8 cellular contexts compared by ENCODE assay signal in genomic region chr10:72691470-72692056, GRCh38. TPM values are rescaled to one million over a fixed set of nuclear protein-coding genes. Genes with fewer than 3 reads are reported as not detected.
DNase-seq lines count a peak whose midpoint lies in the region; ATAC-seq and TF ChIP-seq lines count a peak whose summit lies in the region.

No MANE protein-coding gene starts in this region.

- H3K9me3 Mint-ChIP-seq in stimulated activated naive CD8-positive, alpha-beta T cell treated with anti-CD3 and anti-CD28 coated beads, Interleukin-15, Interleukin-2, amounts not matched to agents 100 ng/mL and 50 ng/mL, for 24 hours = no peaks in the 10 kb centered on the region
- H3K9me3 Mint-ChIP-seq in endothelial cell (ENCODE audit: unreplicated experiment) = no peaks in the 10 kb centered on the region

- ATAC-seq in stimulated activated naive CD8-positive, alpha-beta T cell treated with anti-CD3 and anti-CD28 coated beads, Interleukin-15, Interleukin-2, amounts not matched to agents 100 U/mL and 50 U/mL, for 24 hours = no peak
- ATAC-seq in RWPE2 (ENCODE audit: low read depth) (peak; percentile 95), GM21360 (IDR thresholded peaks at IDR 0.05; ENCODE audit: unreplicated experiment) (no peak)

- peaks cover 5% of the 10 kb centered on the region for H3K79me1 ChIP-seq in neuronal stem cell (ENCODE audit: low read depth, low read length)

- peak overlapping the region; percentile 84 for H3K4me3 Mint-ChIP-seq in stimulated activated naive CD8-positive, alpha-beta T cell treated with anti-CD3 and anti-CD28 coated beads, Interleukin-15, Interleukin-2, amounts not matched to agents 100 ng/mL and 50 ng/mL, for 24 hours
- peak overlapping the region; percentile 88 for H3K4me3 Mint-ChIP-seq in endothelial cell (ENCODE audit: unreplicated experiment)

- no peaks in the 10 kb centered on the region for H3K36me3 Mint-ChIP-seq in stimulated activated naive CD8-positive, alpha-beta T cell treated with anti-CD3 and anti-CD28 coated beads, Interleukin-15, Interleukin-2, amounts not matched to agents 100 ng/mL and 50 ng/mL, for 24 hours (ENCODE audit: low read depth)
- no peaks in the 10 kb centered on the region for H3K36me3 Mint-ChIP-seq in endothelial cell (ENCODE audit: low read depth, unreplicated experiment)

- TF ChIP-seq CTCF in RWPE2 (IDR thresholded peaks at IDR 0.05; ENCODE audit: poor library complexity, severe bottlenecking) (no peak), endothelial cell (IDR thresholded peaks at IDR 0.05; ENCODE audit: unreplicated experiment) (no peak)

- no peak overlapping the region for H3K9ac ChIP-seq in neuronal stem cell (ENCODE audit: low read depth, low read length, poor library complexity)

- H4K91ac ChIP-seq in neuronal stem cell (ENCODE audit: low read depth, low read length, poor library complexity) = no peak overlapping the region

- no CpG with 5 or more reads among the region's 15 CpGs for whole genome bisulfite sequencing in neuronal stem cell (ENCODE audit: extremely low coverage in 2 of 2, insufficient read length in 2 of 2, insufficient replicate concordance in 1 of 2), 2 donors

- H3K4me3 ChIP-seq in RWPE2 (ENCODE audit: severe bottlenecking) = peak overlapping the region; percentile 75
- H3K4me3 ChIP-seq in neuronal stem cell (ENCODE audit: low read length in 2 of 2) = peak overlapping the region in 1 of 2 donors; percentile 97

- no peak overlapping the region for H3K27ac Mint-ChIP-seq in stimulated activated naive CD8-positive, alpha-beta T cell treated with anti-CD3 and anti-CD28 coated beads, Interleukin-15, Interleukin-2, amounts not matched to agents 100 ng/mL and 50 ng/mL, for 24 hours
- peak overlapping the region; percentile 40 for H3K27ac Mint-ChIP-seq in endothelial cell (ENCODE audit: unreplicated experiment)

- H3K18ac ChIP-seq in neuronal stem cell (ENCODE audit: low read length) = no peak overlapping the region

- H3K4ac ChIP-seq in neuronal stem cell (ENCODE audit: low read length) = no peak overlapping the region

- peak overlapping the region; percentile 89 for H2AFZ ChIP-seq in neuronal stem cell (ENCODE audit: low read length)

- H3K27me3 ChIP-seq in RWPE2 (ENCODE audit: insufficient read depth, poor library complexity, severe bottlenecking) = no peaks in the 10 kb centered on the region
- H3K27me3 ChIP-seq in neuronal stem cell (ENCODE audit: control insufficient read depth in 3 of 3, insufficient read depth in 3 of 3, low read depth in 1 of 3, low read length in 3 of 3) = no peaks in the 10 kb centered on the region

- no peak overlapping the region for H2BK5ac ChIP-seq in neuronal stem cell (ENCODE audit: low read length)

- H3K14ac ChIP-seq in neuronal stem cell (ENCODE audit: low read length) = no peak overlapping the region

- peak overlapping the region; percentile 38 for H3K4me2 ChIP-seq in neuronal stem cell (ENCODE audit: insufficient read depth, low read length, poor library complexity, severe bottlenecking)

- H2AK5ac ChIP-seq in neuronal stem cell (ENCODE audit: low read depth, low read length) = no peak overlapping the region

- DNase-seq in stimulated activated naive CD8-positive, alpha-beta T cell treated with anti-CD3 and anti-CD28 coated beads, Interleukin-15, Interleukin-2, amounts not matched to agents 100 U/mL and 50 U/mL, for 24 hours = no peak
- DNase-seq in RWPE2 (ENCODE audit: low spot score) (no peak), endothelial cell (ENCODE audit: low spot score) (no peak), neuronal stem cell (ENCODE audit: low spot score) (peak; percentile 5), ecto neural progenitor cell (ENCODE audit: low spot score) (no peak), NOMO-1 (lab: John Stamatoyannopoulos, UW; ENCODE audit: unreplicated experiment in 2 of 2) (no peak)

- H2BK15ac ChIP-seq in neuronal stem cell (ENCODE audit: low read length) = no peak overlapping the region

- H4K8ac ChIP-seq in neuronal stem cell (ENCODE audit: low read depth, low read length) = no peak overlapping the region

- H3K4me1 Mint-ChIP-seq in stimulated activated naive CD8-positive, alpha-beta T cell treated with anti-CD3 and anti-CD28 coated beads, Interleukin-15, Interleukin-2, amounts not matched to agents 100 ng/mL and 50 ng/mL, for 24 hours (ENCODE audit: low read depth) = peaks cover 39% of the 10 kb centered on the region
- H3K4me1 Mint-ChIP-seq in endothelial cell (ENCODE audit: unreplicated experiment) = peaks cover 24% of the 10 kb centered on the region

- no peaks in the 10 kb centered on the region for H3K27me3 Mint-ChIP-seq in stimulated activated naive CD8-positive, alpha-beta T cell treated with anti-CD3 and anti-CD28 coated beads, Interleukin-15, Interleukin-2, amounts not matched to agents 100 ng/mL and 50 ng/mL, for 24 hours
- H3K27me3 Mint-ChIP-seq in endothelial cell (ENCODE audit: unreplicated experiment) = peaks cover 2% of the 10 kb centered on the region

- no peak overlapping the region for H2BK12ac ChIP-seq in neuronal stem cell (ENCODE audit: low read length)

- H3K4me1 ChIP-seq in RWPE2 (ENCODE audit: insufficient read depth, poor library complexity, severe bottlenecking) (peaks cover 26% of the 10 kb centered on the region), neuronal stem cell (ENCODE audit: control insufficient read depth in 2 of 2, insufficient read depth in 1 of 2, low read depth in 1 of 2, low read length in 2 of 2) (peaks cover 2 to 8% of the 10 kb centered on the region in 2 donors)

- H3K36me3 ChIP-seq in RWPE2 (ENCODE audit: low read depth) (0 out of 2 replicates have a peak, but pooled peaks cover 3% of the 10 kb centered on the region), neuronal stem cell (replicated peaks in 1 of 2; ENCODE audit: control insufficient read depth in 2 of 2, insufficient read depth in 2 of 2, low read length in 2 of 2) (no peaks in the 10 kb centered on the region)

- peak overlapping the region; percentile 60 for H3K27ac ChIP-seq in RWPE2 (ENCODE audit: poor library complexity, severe bottlenecking)
- no peak overlapping the region for H3K27ac ChIP-seq in neuronal stem cell (replicated peaks; ENCODE audit: low read length)

- H3K23ac ChIP-seq in neuronal stem cell (ENCODE audit: low read depth, low read length, poor library complexity) = peak overlapping the region; percentile 98

- H2BK120ac ChIP-seq in neuronal stem cell (ENCODE audit: low read depth, low read length) = no peak overlapping the region

- no peaks in the 10 kb centered on the region for H3K9me3 ChIP-seq in RWPE2 (ENCODE audit: severe bottlenecking)
- no peaks in the 10 kb centered on the region for H3K9me3 ChIP-seq in neuronal stem cell (replicated peaks in 1 of 2; ENCODE audit: control insufficient read depth in 2 of 2, insufficient read depth in 1 of 2, low read depth in 1 of 2, low read length in 2 of 2)

RNA-seq across cellular contexts. Expression of gene MCU, which starts 0.4 kb away (rescaled TPM):
- 39.6 TPM for total RNA-seq in endothelial cell (ENCODE audit: unreplicated experiment)
- polyA plus RNA-seq in neuronal stem cell (2013, experiment 1 of 2) = 20.6 TPM
- 20.8 TPM for polyA plus RNA-seq in neuronal stem cell (2013, experiment 2 of 2)
